In genomic region chr6:11093591-11094410, GRCh38 we compare ENCODE assay signal across 8 cellular contexts. TPM values are rescaled to one million over a fixed set of nuclear protein-coding genes. Genes with fewer than 3 reads are reported as not detected.
DNase-seq lines count a peak whose midpoint lies in the region; ATAC-seq and TF ChIP-seq lines count a peak whose summit lies in the region.

TSS of gene SMIM13 (plus strand) at chr6:11093834. CDS start at chr6:11094314, 480 bp downstream.

- H3K4me1 Mint-ChIP-seq in activated naive CD4-positive, alpha-beta T cell treated with anti-CD3 and anti-CD28 coated beads, Interleukin-2, amount 50 U/mL, for 24 hours, result peaks cover 36% of the 10 kb centered on the region

- H3K9me3 ChIP-seq in testis, result no peaks in the 10 kb centered on the region

- 0% methylated on average over 13 to 28 of the region's 94 CpGs for WGBS in testis, 2 donors

- peak within 1 kb of the TSS; percentile 94 to 98 for H3K27ac ChIP-seq in testis

- DNase-seq in NCI-H1092 (lab: John Stamatoyannopoulos, UW) (peak; percentile 83), globus pallidus (ENCODE audit: low spot score) (peak; percentile 98), occipital lobe (lab: John Stamatoyannopoulos, UW) (peak; percentile 98), testis (peak; percentile 99)

- H3K9me3 Mint-ChIP-seq in activated naive CD4-positive, alpha-beta T cell treated with anti-CD3 and anti-CD28 coated beads, Interleukin-2, amount 50 U/mL, for 24 hours, result no peaks in the 10 kb centered on the region

- H3K36me3 ChIP-seq in testis (ENCODE audit: low read depth, missing control alignments), result no peaks in the 10 kb centered on the region

- H3K4me3 Mint-ChIP-seq in activated naive CD4-positive, alpha-beta T cell treated with anti-CD3 and anti-CD28 coated beads, Interleukin-2, amount 50 U/mL, for 24 hours, result peak within 1 kb of the TSS; percentile 98

- H3K4me3 ChIP-seq in testis, result peak within 1 kb of the TSS; percentile 79 to 95

- no peaks in the 10 kb centered on the region for H3K27me3 Mint-ChIP-seq in activated naive CD4-positive, alpha-beta T cell treated with anti-CD3 and anti-CD28 coated beads, Interleukin-2, amount 50 U/mL, for 24 hours

- peak within 1 kb of the TSS; percentile 96 for H3K27ac Mint-ChIP-seq in activated naive CD4-positive, alpha-beta T cell treated with anti-CD3 and anti-CD28 coated beads, Interleukin-2, amount 50 U/mL, for 24 hours

- peak; percentile 46 to 74 (median 66) for TF ChIP-seq CTCF in testis (IDR thresholded peaks at IDR 0.05)

- intact Hi-C loops in testis (cut with DNase I; ENCODE audit: low total_unique reads), result no loop called here

- H3K27me3 ChIP-seq in testis, result no peaks in the 10 kb centered on the region

- H3K4me1 ChIP-seq in testis, result peaks cover 9% of the 10 kb centered on the region

- TF ChIP-seq POLR2A in GM10847 (IDR thresholded peaks at IDR 0.05; ENCODE audit: extremely low read depth, insufficient read length), result peak; percentile 56
- TF ChIP-seq POLR2A in testis (IDR thresholded peaks at IDR 0.05), result no peak

- peak; percentile 93 for ATAC-seq in HG02610 (IDR thresholded peaks at IDR 0.05; ENCODE audit: unreplicated experiment)
- ATAC-seq in SK-N-SH treated with all-trans-retinoic acid at 6 μM for 48 hours, result peak; percentile 97

- peaks cover 3% of the 10 kb centered on the region for H3K36me3 Mint-ChIP-seq in activated naive CD4-positive, alpha-beta T cell treated with anti-CD3 and anti-CD28 coated beads, Interleukin-2, amount 50 U/mL, for 24 hours

TF ChIP-seq in SK-N-SH treated with all-trans-retinoic acid at 6 μM for 48 hours, 23 proteins besides CTCF, POLR2A, EP300 and RAD21:
- TF ChIP-seq TSHZ2 (CRISPR knock-in tag; IDR thresholded peaks at IDR 0.05) (peak; percentile 54; the same call in 1 of the 2 replicates), ZNF8 (CRISPR knock-in tag; IDR thresholded peaks at IDR 0.05) (0 out of 2 replicates have a peak, but pooled peaks have one; percentile 9), ZC3H10 (CRISPR knock-in tag; IDR thresholded peaks at IDR 0.05) (no peak), RARB (CRISPR knock-in tag; IDR thresholded peaks at IDR 0.05) (no peak), ZFP30 (CRISPR knock-in tag; IDR thresholded peaks at IDR 0.05) (peak; percentile 15; the same call in 1 of the 2 replicates), ZFP3 (CRISPR knock-in tag; IDR thresholded peaks at IDR 0.05) (0 out of 2 replicates have a peak, but pooled peaks have one; percentile 53), TOX (CRISPR knock-in tag; IDR thresholded peaks at IDR 0.05; ENCODE audit: borderline replicate concordance) (no peak), OSR1 (CRISPR knock-in tag; IDR thresholded peaks at IDR 0.05) (no peak), ESRRG (CRISPR knock-in tag; IDR thresholded peaks at IDR 0.05) (no peak), GLIS3 (CRISPR knock-in tag; IDR thresholded peaks at IDR 0.05) (0 out of 2 replicates have a peak, but pooled peaks have one; percentile 32), ZNF565 (CRISPR knock-in tag; conservative IDR thresholded peaks at IDR 0.05; ENCODE audit: low read depth) (no peak)

RNA-seq across cellular contexts. Expression of gene SMIM13, which starts in this region (rescaled TPM):
- total RNA-seq in occipital lobe, result 119 TPM
- total RNA-seq in testis, result 10 to 100 TPM in 1 of 2 donors, 1 to 10 TPM in 1; 8.9 to 13.2 TPM
- 7.2 TPM for polyA plus RNA-seq in testis (ENCODE audit: insufficient read depth, low read depth, low replicate concordance)

Comparison
In these comparisons a context has a peak if more than half of its experiments do, and no peak if none do; other contexts are left out.
1. Peak in every context shown above with its lines: DNase-seq, ATAC-seq, H3K4me3 ChIP-seq and H3K27ac ChIP-seq.